ENCODE assay signal across 16 cellular contexts in genomic region chr6:25628471-25629201, GRCh38. TPM values are rescaled to one million over a fixed set of nuclear protein-coding genes. Genes with fewer than 3 reads are reported as not detected.
"Had no signal": no experiment of that assay in that cellular context is flagged by ENCODE, and none has a peak within 500 bp of the region (broad histone marks: within the 10 kb centered on the region; RNA-seq: fewer than 3 reads in every experiment).

No MANE protein-coding gene starts in this region.

- DNase-seq: activated CD4-positive, alpha-beta T cell treated with anti-CD3 and anti-CD28 coated beads, Interleukin-2, amount 50 U/mL, for 1 hour; activated CD8-positive, alpha-beta memory T cell treated with anti-CD3 and anti-CD28 coated beads for 24 hours; activated naive CD8-positive, alpha-beta T cell treated with anti-CD3 and anti-CD28 coated beads, Interleukin-2, amount 10 ng/mL, durations not matched to agents 7 days and 5 days; dermis blood vessel endothelial cell; effector memory CD8-positive, alpha-beta T cell; midbrain; ovary; T-helper 9 cell; trophoblast cell had no signal

- H3K4me1 Mint-ChIP-seq: activated naive CD8-positive, alpha-beta T cell treated with anti-CD3 and anti-CD28 coated beads, Interleukin-2, amount 10 ng/mL, durations not matched to agents 7 days and 5 days had no signal

- H3K4me3 Mint-ChIP-seq: activated naive CD8-positive, alpha-beta T cell treated with anti-CD3 and anti-CD28 coated beads, Interleukin-2, amount 10 ng/mL, durations not matched to agents 7 days and 5 days; effector memory CD8-positive, alpha-beta T cell; neural crest cell; stimulated activated naive CD8-positive, alpha-beta T cell treated with anti-CD3 and anti-CD28 coated beads, Interleukin-15, Interleukin-2, amounts not matched to agents 100 ng/mL and 50 ng/mL, for 24 hours had no signal

- H3K9me3 Mint-ChIP-seq: activated naive CD8-positive, alpha-beta T cell treated with anti-CD3 and anti-CD28 coated beads, Interleukin-2, amount 10 ng/mL, durations not matched to agents 7 days and 5 days; effector memory CD8-positive, alpha-beta T cell; neural crest cell; stimulated activated naive CD8-positive, alpha-beta T cell treated with anti-CD3 and anti-CD28 coated beads, Interleukin-15, Interleukin-2, amounts not matched to agents 100 ng/mL and 50 ng/mL, for 24 hours had no signal

- H3K36me3 Mint-ChIP-seq: activated naive CD8-positive, alpha-beta T cell treated with anti-CD3 and anti-CD28 coated beads, Interleukin-2, amount 10 ng/mL, durations not matched to agents 7 days and 5 days had no signal

- H3K27ac Mint-ChIP-seq: activated naive CD8-positive, alpha-beta T cell treated with anti-CD3 and anti-CD28 coated beads, Interleukin-2, amount 10 ng/mL, durations not matched to agents 7 days and 5 days; effector memory CD8-positive, alpha-beta T cell; stimulated activated naive CD8-positive, alpha-beta T cell treated with anti-CD3 and anti-CD28 coated beads, Interleukin-15, Interleukin-2, amounts not matched to agents 100 ng/mL and 50 ng/mL, for 24 hours had no signal

RNA-seq across cellular contexts. Expression of gene SCGN, which starts 23.4 kb away (rescaled TPM):
- total RNA-seq: activated naive CD8-positive, alpha-beta T cell treated with anti-CD3 and anti-CD28 coated beads, Interleukin-2, amount 10 ng/mL, durations not matched to agents 7 days and 5 days; chondrocyte; fibroblast of lung; lung microvascular endothelial cell; neural crest cell; pulmonary artery endothelial cell; sciatic nerve had no signal
